In genomic region chr1:223745731-223746130, GRCh38 we compare ENCODE assay signal across 29 cellular contexts. TPM values are rescaled to one million over a fixed set of nuclear protein-coding genes. Genes with fewer than 3 reads are reported as not detected.
A peak's percentile ranks its signal among the peaks of the same experiment; 100 is the strongest.
DNase-seq lines count a peak whose midpoint lies in the region; ATAC-seq and TF ChIP-seq lines count a peak whose summit lies in the region.
"Had no signal": no experiment of that assay in that cellular context is flagged by ENCODE, and none has a peak within 500 bp of the region (broad histone marks: within the 10 kb centered on the region; RNA-seq: fewer than 3 reads in every experiment).

No MANE protein-coding gene starts in this region.

- ATAC-seq in HG02885 (IDR thresholded peaks at IDR 0.05; ENCODE audit: poor library complexity, unreplicated experiment): no peak
- ATAC-seq: activated T-helper 17 cell treated with anti-CD3 and anti-CD28 coated beads, Interleukin-2, amount 50 U/mL, for 72 hours; heart left ventricle; left lung; right cardiac atrium had no signal

- no peak overlapping the region for H3K4me3 ChIP-seq in ACC112 (ENCODE audit: low read depth, low read length)
- no peak overlapping the region for H3K4me3 ChIP-seq in PC-9
- no peak overlapping the region for H3K4me3 ChIP-seq in fibroblast of mammary gland (ENCODE audit: control insufficient read depth, low read depth, low read length)
- H3K4me3 ChIP-seq in esophagus muscularis mucosa: no peak overlapping the region
- H3K4me3 ChIP-seq in vagina: no peak overlapping the region
- H3K4me3 ChIP-seq: BLaER1 treated with 17β-estradiol and CSF1 and Interleukin-3, amounts not matched to agents 10 nM and 100 nM; heart left ventricle; left lung; Peyer's patch; thyroid gland had no signal

- no peak for TF ChIP-seq EP300 in esophagus muscularis mucosa (IDR thresholded peaks at IDR 0.05)

- CTCF ChIA-PET in PC-9 (lab: Charles Lee): no interaction called here

- no peak overlapping the region for H2AFZ ChIP-seq in ACC112 (ENCODE audit: low read length, unreplicated experiment)
- no peak overlapping the region for H2AFZ ChIP-seq in PC-9

- TF ChIP-seq CTCF in PC-9 (conservative IDR thresholded peaks at IDR 0.05) (no peak), fibroblast of mammary gland (conservative IDR thresholded peaks at IDR 0.05; ENCODE audit: control insufficient read depth, insufficient read depth, low read depth, low read length) (no peak), esophagus muscularis mucosa (IDR thresholded peaks at IDR 0.05) (no peak), vagina (IDR thresholded peaks at IDR 0.05) (no peak)

- intact Hi-C loops in PC-9 (cut with micrococcal nuclease; ENCODE audit: unreplicated experiment): no loop called here
- intact Hi-C loops in esophagus muscularis mucosa (cut with DNase I): loop anchor here (5.0 kb wide), 1 partner anchor 48 kb away; no protein-coding TSS in a partner anchor
- intact Hi-C loops in vagina (cut with DNase I): loop anchor here (10.0 kb wide), 1 partner anchor 51 kb away; no protein-coding TSS in a partner anchor

- H3K4me2 ChIP-seq in PC-9: no peak overlapping the region
- H3K4me2 ChIP-seq: BLaER1 treated with 17β-estradiol and CSF1 and Interleukin-3, amounts not matched to agents 10 nM and 100 nM had no signal

- TF ChIP-seq POLR2A in esophagus muscularis mucosa (IDR thresholded peaks at IDR 0.05; ENCODE audit: low read depth) (no peak), vagina (IDR thresholded peaks at IDR 0.05) (no peak)

- H3K4me1 ChIP-seq in ACC112 (ENCODE audit: control insufficient read depth, insufficient read depth, low read length, unreplicated experiment): peaks cover 49% of the 10 kb centered on the region
- peaks cover 4% of the 10 kb centered on the region for H3K4me1 ChIP-seq in PC-9 (replicated peaks; ENCODE audit: insufficient read depth)
- peaks cover 41 to 47% (median 42%) of the 10 kb centered on the region in 4 donors for H3K4me1 ChIP-seq in esophagus muscularis mucosa
- H3K4me1 ChIP-seq in vagina: peaks cover 27% of the 10 kb centered on the region

- peaks cover 55% of the 10 kb centered on the region for H3F3A ChIP-seq in PC-9 (ENCODE audit: insufficient read depth, low read depth)

- H3K79me2 ChIP-seq in ACC112 (ENCODE audit: control insufficient read depth, insufficient read depth, low read length, unreplicated experiment) (peaks cover 29% of the 10 kb centered on the region), PC-9 (ENCODE audit: low read depth) (peaks cover 41% of the 10 kb centered on the region)

- H3K9me3 ChIP-seq in PC-9 (ENCODE audit: insufficient read depth, low read depth): no peaks in the 10 kb centered on the region
- no peaks in the 10 kb centered on the region for H3K9me3 ChIP-seq in esophagus muscularis mucosa
- H3K9me3 ChIP-seq in vagina: no peaks in the 10 kb centered on the region
- H3K9me3 ChIP-seq: BLaER1 treated with 17β-estradiol and CSF1 and Interleukin-3, amounts not matched to agents 10 nM and 100 nM; heart left ventricle; left lung; Peyer's patch; thyroid gland had no signal

- peaks cover 8% of the 10 kb centered on the region for H4K20me1 ChIP-seq in PC-9 (ENCODE audit: insufficient read depth)

- H3K27me3 ChIP-seq in ACC112 (ENCODE audit: insufficient read depth, low read length): no peaks in the 10 kb centered on the region
- H3K27me3 ChIP-seq in PC-9 (ENCODE audit: insufficient read depth, low read depth): no peaks in the 10 kb centered on the region
- no peaks in the 10 kb centered on the region for H3K27me3 ChIP-seq in esophagus muscularis mucosa
- no peaks in the 10 kb centered on the region for H3K27me3 ChIP-seq in vagina
- H3K27me3 ChIP-seq: BLaER1 treated with 17β-estradiol and CSF1 and Interleukin-3, amounts not matched to agents 10 nM and 100 nM; heart left ventricle; left lung; Peyer's patch; thyroid gland had no signal

- H3K27ac ChIP-seq in ACC112 (ENCODE audit: low read depth, low read length) (peak overlapping the region; percentile 14; the same call in 1 of the 2 replicates), PC-9 (no peak overlapping the region), esophagus muscularis mucosa (replicated peaks in 1 of 4) (peak overlapping the region in 1 of 4 donors; percentile 9), vagina (no peak overlapping the region)
- H3K27ac ChIP-seq: BLaER1 treated with 17β-estradiol and CSF1 and Interleukin-3, amounts not matched to agents 10 nM and 100 nM; heart left ventricle; Peyer's patch; thyroid gland; VCaP had no signal

- H3K36me3 ChIP-seq in ACC112 (ENCODE audit: insufficient read depth, low read length) (peaks cover 53% of the 10 kb centered on the region; the same call in 1 of the 2 replicates), PC-9 (ENCODE audit: low read depth) (peaks cover 51% of the 10 kb centered on the region), esophagus muscularis mucosa (peaks cover 17 to 67% (median 59%) of the 10 kb centered on the region in 4 donors), vagina (peaks cover 0 to 48% of the 10 kb centered on the region in 2 donors)

- DNase-seq in EH (ENCODE audit: low read depth): peak; percentile 28
- no peak for DNase-seq in PC-9
- DNase-seq in fibroblast of mammary gland (ENCODE audit: low read depth): peak; percentile 75
- no peak for DNase-seq in esophagus muscularis mucosa (ENCODE audit: extremely low spot score)
- no peak for DNase-seq in T1000 (lab: John Stamatoyannopoulos, UW)
- no peak for DNase-seq in vagina (ENCODE audit: extremely low spot score in 2 of 2)
- DNase-seq: activated CD4-positive, alpha-beta T cell treated with anti-CD3 and anti-CD28 coated beads for 4 hours; amniotic stem cell; COR-L47; foreskin melanocyte; heart left ventricle; islet precursor cell; KG1; left lung; MM.1S; NCI-H1417; NCI-H2029 treated with DMSO at 0.1 percent for 48 hours; NCI-H526 treated with DMSO at 0.1 percent for 48 hours; Peyer's patch; right cardiac atrium; SHP77 treated with DMSO at 0.1 percent for 48 hours; stimulated activated CD8-positive, alpha-beta memory T cell treated with anti-CD3 and anti-CD28 coated beads, Interleukin-4, amount 100 ng/mL, for 48 hours; T-helper 9 cell; thyroid gland had no signal

- no peaks in the 10 kb centered on the region for H3K9me2 ChIP-seq in PC-9 (ENCODE audit: insufficient read depth)

- POLR2A ChIA-PET in PC-9 (lab: Charles Lee; ENCODE audit: unreplicated experiment): no interaction called here

- BruUV-seq in PC-9 (replicated peaks; lab: Mats Ljungman, UMichigan): TSS peak; percentile 3

- 95% methylated on average over 4 of the region's 4 CpGs for WGBS in esophagus muscularis mucosa

RNA-seq across cellular contexts. Expression of gene CAPN2, which starts 33.4 kb away (rescaled TPM):
- total RNA-seq in PC-9 (2021) (376 and 459 TPM in 2 replicates), esophagus muscularis mucosa (100 to 1,000 TPM in 3 of 4 donors, 10 to 100 TPM in 1; 91.9 to 231 (median 161) TPM), vagina (208 TPM)

Comparison
In these comparisons a context has a peak if more than half of its experiments do, and no peak if none do; other contexts are left out.
1. DNase-seq: peak in EH (single experiment) and fibroblast of mammary gland (single experiment); none in PC-9 (0 of 2), esophagus muscularis mucosa (single experiment), T1000 (single experiment) and vagina (0 of 2).